1 cellular context compared by ENCODE assay signal in genomic region chr22:46798366-46799057, GRCh38.
A peak's percentile ranks its signal among the peaks of the same experiment; 100 is the strongest.
TF ChIP-seq lines count a peak whose summit lies in the region.

No MANE protein-coding gene starts in this region.

TF ChIP-seq in HCT116, 20 proteins besides CTCF, POLR2A, EP300 and RAD21 (continued from another document):
- peak; percentile 24; the same call in 1 of the 2 replicates for TF ChIP-seq MAX (IDR thresholded peaks at IDR 0.05)
TF ChIP-seq in HCT116: peak in this region for 1.
